24 cellular contexts compared by ENCODE assay signal in genomic region chr2:70718736-70719135, GRCh38. TPM values are rescaled to one million over a fixed set of nuclear protein-coding genes. Genes with fewer than 3 reads are reported as not detected.
A peak's percentile ranks its signal among the peaks of the same experiment; 100 is the strongest.
DNase-seq lines count a peak whose midpoint lies in the region; ATAC-seq, FAIRE-seq and TF ChIP-seq lines count a peak whose summit lies in the region.
"Had no signal": no experiment of that assay in that cellular context is flagged by ENCODE, and none has a peak within 500 bp of the region (broad histone marks: within the 10 kb centered on the region; RNA-seq: fewer than 3 reads in every experiment).

No MANE protein-coding gene starts in this region.

- no peak for TF ChIP-seq CTCF in kidney (IDR thresholded peaks at IDR 0.05; ENCODE audit: borderline replicate concordance, extremely low read depth, insufficient read depth)

- TF ChIP-seq POLR2A in erythroblast (IDR thresholded peaks at IDR 0.05; ENCODE audit: low read length) = no peak

- DNase-seq in activated CD8-positive, alpha-beta memory T cell treated with anti-CD3 and anti-CD28 coated beads, Interleukin-2, amount 10 ng/mL, durations not matched to agents 7 days and 5 days = peak; percentile 28
- DNase-seq in activated CD8-positive, alpha-beta memory T cell treated with anti-CD3 and anti-CD28 coated beads, Interleukin-2, amount 50 U/mL, for 48 hours = no peak
- DNase-seq in cerebellar cortex (ENCODE audit: low spot score) = peak; percentile 89
- peak; percentile 21 for DNase-seq in ecto neural progenitor cell (ENCODE audit: low spot score)
- no peak for DNase-seq in kidney
- DNase-seq in MG63 = no peak
- DNase-seq in erythroblast (lab: John Stamatoyannopoulos, UW) = no peak
- DNase-seq: AML-193; BE2C; Calu3; CD4-positive, alpha-beta T cell; CD8-positive, alpha-beta memory T cell; COR-L47; DMS53; DMS79 treated with DMSO at 0.1 percent for 48 hours; GOT3; HCEC 1CT had no signal

- H3K27ac Mint-ChIP-seq in activated CD8-positive, alpha-beta memory T cell treated with anti-CD3 and anti-CD28 coated beads, Interleukin-2, amount 10 ng/mL, durations not matched to agents 7 days and 5 days = no peak overlapping the region
- H3K27ac Mint-ChIP-seq: CD14-positive monocyte; CD4-positive, alpha-beta T cell; CD8-positive, alpha-beta memory T cell had no signal

- H3K27me3 ChIP-seq in MG63 = no peaks in the 10 kb centered on the region
- H3K27me3 ChIP-seq: BE2C; BLaER1 treated with 17β-estradiol and CSF1 and Interleukin-3, amounts not matched to agents 10 nM and 100 nM had no signal

- H3K4me1 Mint-ChIP-seq in activated CD8-positive, alpha-beta memory T cell treated with anti-CD3 and anti-CD28 coated beads, Interleukin-2, amount 10 ng/mL, durations not matched to agents 7 days and 5 days = no peaks in the 10 kb centered on the region
- H3K4me1 Mint-ChIP-seq: CD14-positive monocyte; CD8-positive, alpha-beta memory T cell had no signal

- no peak overlapping the region for H3K4me3 Mint-ChIP-seq in activated CD8-positive, alpha-beta memory T cell treated with anti-CD3 and anti-CD28 coated beads, Interleukin-2, amount 10 ng/mL, durations not matched to agents 7 days and 5 days
- H3K4me3 Mint-ChIP-seq: CD14-positive monocyte; CD4-positive, alpha-beta T cell; CD8-positive, alpha-beta memory T cell had no signal

- H3K4me1 ChIP-seq in kidney (ENCODE audit: control insufficient read depth in 1 of 2, insufficient read depth in 1 of 2, low read depth in 1 of 2, low read length in 2 of 2) = no peaks in the 10 kb centered on the region
- H3K4me1 ChIP-seq: BE2C had no signal

- no peaks in the 10 kb centered on the region for H3K36me3 Mint-ChIP-seq in activated CD8-positive, alpha-beta memory T cell treated with anti-CD3 and anti-CD28 coated beads, Interleukin-2, amount 10 ng/mL, durations not matched to agents 7 days and 5 days
- H3K36me3 Mint-ChIP-seq: CD14-positive monocyte; CD8-positive, alpha-beta memory T cell had no signal

- peaks cover 3% of the 10 kb centered on the region for H3K27me3 Mint-ChIP-seq in activated CD8-positive, alpha-beta memory T cell treated with anti-CD3 and anti-CD28 coated beads, Interleukin-2, amount 10 ng/mL, durations not matched to agents 7 days and 5 days
- H3K27me3 Mint-ChIP-seq: CD4-positive, alpha-beta T cell had no signal

- H3K36me3 ChIP-seq in kidney (ENCODE audit: control insufficient read depth in 1 of 2, insufficient read depth in 2 of 2, low read length in 2 of 2) (no peaks in the 10 kb centered on the region), MG63 (no peaks in the 10 kb centered on the region)
- H3K36me3 ChIP-seq: BE2C had no signal

- ATAC-seq in activated CD8-positive, alpha-beta memory T cell treated with anti-CD3 and anti-CD28 coated beads, Interleukin-2, amount 10 ng/mL, durations not matched to agents 7 days and 5 days = no peak

- no peaks in the 10 kb centered on the region for H3K9me3 Mint-ChIP-seq in activated CD8-positive, alpha-beta memory T cell treated with anti-CD3 and anti-CD28 coated beads, Interleukin-2, amount 10 ng/mL, durations not matched to agents 7 days and 5 days (ENCODE audit: low read depth)
- H3K9me3 Mint-ChIP-seq: CD4-positive, alpha-beta T cell; CD8-positive, alpha-beta memory T cell had no signal

- no peak for FAIRE-seq in kidney (lab: Jason Lieb, UNC)
- FAIRE-seq: A204.1, G401.6, GM12892, H54 had no signal

- CTCF ChIA-PET in activated CD8-positive, alpha-beta memory T cell treated with anti-CD3 and anti-CD28 coated beads, Interleukin-2, amount 10 ng/mL, durations not matched to agents 7 days and 5 days (lab: Charles Lee) = interaction anchor here (0.8 kb wide), 1 partner anchor 11 kb away, joined by 3 read pairs; no protein-coding TSS in a partner anchor

- H3K4me3 ChIP-seq in kidney (ENCODE audit: low read length in 2 of 2) (no peak overlapping the region), MG63 (no peak overlapping the region)
- H3K4me3 ChIP-seq: BLaER1 treated with 17β-estradiol and CSF1 and Interleukin-3, amounts not matched to agents 10 nM and 100 nM had no signal

- intact Hi-C loops in kidney (cut with DNase I) = no loop called here

- H3K9me3 ChIP-seq in kidney (ENCODE audit: control insufficient read depth in 1 of 2, low read length in 2 of 2) (no peaks in the 10 kb centered on the region), MG63 (no peaks in the 10 kb centered on the region)
- H3K9me3 ChIP-seq: BE2C; BLaER1 treated with 17β-estradiol and CSF1 and Interleukin-3, amounts not matched to agents 10 nM and 100 nM had no signal

- H3K27ac ChIP-seq in kidney (ENCODE audit: low read depth in 2 of 2, low read length in 2 of 2) = no peak overlapping the region
- H3K27ac ChIP-seq: 22Rv1; BLaER1 treated with 17β-estradiol and CSF1 and Interleukin-3, amounts not matched to agents 10 nM and 100 nM had no signal

- H3K9ac ChIP-seq in kidney (ENCODE audit: low read length in 2 of 2) = no peak overlapping the region
- H3K9ac ChIP-seq: BLaER1 treated with 17β-estradiol and CSF1 and Interleukin-3, amounts not matched to agents 10 nM and 100 nM had no signal

RNA-seq across cellular contexts. Expression of gene ADD2, which starts 49.3 kb away (rescaled TPM):
- total RNA-seq in activated CD8-positive, alpha-beta memory T cell treated with anti-CD3 and anti-CD28 coated beads, Interleukin-2, amount 10 ng/mL, durations not matched to agents 7 days and 5 days = 1 to 10 TPM in 1 of 2 experiments, under 1 TPM in 1; 0.45 to 1.2 TPM
- total RNA-seq in kidney = 2.9 TPM
- not detected for polyA plus RNA-seq in kidney (ENCODE audit: insufficient read depth, low read depth, low replicate concordance)
- 3.4 and 13.3 TPM in 2 replicates for total RNA-seq in MG63 (2014; rRNA removed; shearing (Covaris generic); ENCODE audit: low replicate concordance)

Comparison
In these comparisons a context has a peak if more than half of its experiments do, and no peak if none do; other contexts are left out.
1. DNase-seq: peak in activated CD8-positive, alpha-beta memory T cell treated with anti-CD3 and anti-CD28 coated beads, Interleukin-2, amount 10 ng/mL, durations not matched to agents 7 days and 5 days (single experiment), cerebellar cortex (single experiment) and ecto neural progenitor cell (single experiment); none in activated CD8-positive, alpha-beta memory T cell treated with anti-CD3 and anti-CD28 coated beads, Interleukin-2, amount 50 U/mL, for 48 hours (single experiment), kidney (single experiment), MG63 (single experiment) and erythroblast (0 of 2).